Comparison of ENCODE assay signal across 10 cellular contexts in genomic region chr22:46081831-46082210, GRCh38.
DNase-seq lines count a peak whose midpoint lies in the region; ATAC-seq and TF ChIP-seq lines count a peak whose summit lies in the region.
"Had no signal": no experiment of that assay in that cellular context is flagged by ENCODE, and none has a peak within 500 bp of the region (broad histone marks: within the 10 kb centered on the region; RNA-seq: fewer than 3 reads in every experiment).

No MANE protein-coding gene starts in this region.

- CTCF ChIA-PET in mammary epithelial cell (lab: Charles Lee; ENCODE audit: low non-redundant PET): no interaction called here
- CTCF ChIA-PET in CD8-positive, alpha-beta memory T cell (lab: Charles Lee): no interaction called here

- peak overlapping the region; percentile 94 for H3K27ac ChIP-seq in mammary epithelial cell (ENCODE audit: insufficient read depth, low read depth, low read length)
- H3K27ac ChIP-seq in right lobe of liver: peak overlapping the region; percentile 72 to 97 (median 95)
- peak overlapping the region; percentile 98 for H3K27ac ChIP-seq in suprapubic skin
- H3K27ac ChIP-seq in CD8-positive, alpha-beta memory T cell (ENCODE audit: low read depth, low read length): no peak overlapping the region

- peaks cover 0 to 19% (median 6%) of the 10 kb centered on the region in 3 donors for H3K4me1 Mint-ChIP-seq in CD8-positive, alpha-beta memory T cell

- H3K79me2 ChIP-seq in mammary epithelial cell (ENCODE audit: insufficient read depth, low read length): peaks cover 100% of the 10 kb centered on the region

- intact Hi-C loops in mammary epithelial cell (cut with micrococcal nuclease) (loop anchor here (2.0 kb wide), 1 partner anchor 69 kb away; no protein-coding TSS in a partner anchor), right lobe of liver (cut with DNase I) (no loop called here)

- H3K9me3 ChIP-seq in mammary epithelial cell (replicated peaks; ENCODE audit: insufficient read depth, low read length) (no peaks in the 10 kb centered on the region), right lobe of liver (no peaks in the 10 kb centered on the region), suprapubic skin (no peaks in the 10 kb centered on the region)
- H3K9me3 ChIP-seq in CD8-positive, alpha-beta memory T cell (ENCODE audit: low read length): no peaks in the 10 kb centered on the region

- DNase-seq in HT1080 (ENCODE audit: low read depth): peak; percentile 34
- peak; percentile 40 for DNase-seq in mammary epithelial cell
- DNase-seq in right lobe of liver: peak; percentile 12 to 39 (median 34)
- peak in 1 of 2 donors; percentile 74 for DNase-seq in suprapubic skin (ENCODE audit: low spot score in 2 of 2)
- DNase-seq in CD8-positive, alpha-beta memory T cell: no peak
- DNase-seq: NCI-H187 treated with DMSO at 0.1 percent for 48 hours had no signal

- no TSS peak for BruUV-seq in mammary epithelial cell (replicated peaks; lab: Mats Ljungman, UMichigan)

- POLR2A ChIA-PET in CD8-positive, alpha-beta memory T cell (lab: Charles Lee): no interaction called here

- WGBS in mammary epithelial cell (ENCODE audit: low coverage, missing lambda C conversion rate): under 1% methylated on average over 18 of the region's 18 CpGs
- 64% methylated on average over 16 of the region's 18 CpGs for WGBS in right lobe of liver (ENCODE audit: insufficient coverage, low coverage, low lambda C conversion rate, missing lambda C conversion rate)
- WGBS in suprapubic skin: 10% methylated on average over 18 of the region's 18 CpGs

- H3K4me3 ChIP-seq in mammary epithelial cell (replicated peaks in 1 of 3; ENCODE audit: insufficient read depth in 1 of 3, low read depth in 2 of 3, low read length in 3 of 3) (peak overlapping the region; percentile 89 to 95 (median 93)), right lobe of liver (peak overlapping the region; percentile 3 to 20 (median 10)), suprapubic skin (peak overlapping the region; percentile 79)
- H3K4me3 ChIP-seq in CD8-positive, alpha-beta memory T cell (ENCODE audit: low read length): no peak overlapping the region

- TF ChIP-seq EP300 in suprapubic skin (IDR thresholded peaks at IDR 0.05): no peak

- no peaks in the 10 kb centered on the region for H4K20me1 ChIP-seq in mammary epithelial cell (ENCODE audit: insufficient read depth, low read length)

- H3K36me3 ChIP-seq in mammary epithelial cell (ENCODE audit: insufficient read depth, low read length) (peaks cover 12% of the 10 kb centered on the region), right lobe of liver (peaks cover 0 to 5% (median 0%) of the 10 kb centered on the region in 4 donors), suprapubic skin (no peaks in the 10 kb centered on the region)
- no peaks in the 10 kb centered on the region for H3K36me3 ChIP-seq in CD8-positive, alpha-beta memory T cell (ENCODE audit: insufficient read depth, low read length)

- no peaks in the 10 kb centered on the region for H3K27me3 Mint-ChIP-seq in CD8-positive, alpha-beta memory T cell

- peaks cover 0 to 5% (median 0%) of the 10 kb centered on the region in 3 donors for H3K36me3 Mint-ChIP-seq in CD8-positive, alpha-beta memory T cell

- H3K27me3 ChIP-seq in mammary epithelial cell (ENCODE audit: insufficient read depth, low read length): no peaks in the 10 kb centered on the region
- no peaks in the 10 kb centered on the region for H3K27me3 ChIP-seq in right lobe of liver
- H3K27me3 ChIP-seq in suprapubic skin: no peaks in the 10 kb centered on the region
- no peaks in the 10 kb centered on the region for H3K27me3 ChIP-seq in CD8-positive, alpha-beta memory T cell (ENCODE audit: insufficient read depth, low read length, poor library complexity, severe bottlenecking)

- in situ Hi-C loops in mammary epithelial cell (cut with MboI; ENCODE audit: low sequenced_read_pairs in 2 of 2): no loop called here

- ATAC-seq in right lobe of liver: no peak
- ATAC-seq in HG03342 (IDR thresholded peaks at IDR 0.05; ENCODE audit: unreplicated experiment): no peak
- no peak for ATAC-seq in GM19397 (IDR thresholded peaks at IDR 0.05; ENCODE audit: unreplicated experiment)
- no peak for ATAC-seq in esophagus mucosa

- H2AFZ ChIP-seq in mammary epithelial cell (ENCODE audit: low read depth, low read length): no peak overlapping the region

- H3K9me3 Mint-ChIP-seq in CD8-positive, alpha-beta memory T cell: no peaks in the 10 kb centered on the region
- H3K9me3 Mint-ChIP-seq: mesothelial cell of epicardium had no signal

- H3K4me1 ChIP-seq in mammary epithelial cell (ENCODE audit: insufficient read depth, low read length) (peaks cover 58% of the 10 kb centered on the region), right lobe of liver (peaks cover 0 to 51% (median 25%) of the 10 kb centered on the region in 4 donors), suprapubic skin (peaks cover 93% of the 10 kb centered on the region)
- no peaks in the 10 kb centered on the region for H3K4me1 ChIP-seq in CD8-positive, alpha-beta memory T cell (ENCODE audit: insufficient read depth, low read length)

- TF ChIP-seq POLR2A in right lobe of liver (IDR thresholded peaks at IDR 0.05): no peak
- TF ChIP-seq POLR2A in suprapubic skin (IDR thresholded peaks at IDR 0.05): no peak

- H3K27ac Mint-ChIP-seq in CD8-positive, alpha-beta memory T cell: no peak overlapping the region
- H3K27ac Mint-ChIP-seq: mesothelial cell of epicardium had no signal

- dilution Hi-C loops in mammary epithelial cell (cut with HindIII; ENCODE audit: low sequenced_read_pairs): no loop called here

- no peak overlapping the region for H3K4me3 Mint-ChIP-seq in CD8-positive, alpha-beta memory T cell
- H3K4me3 Mint-ChIP-seq: mesothelial cell of epicardium had no signal

- H3K9ac ChIP-seq in mammary epithelial cell (ENCODE audit: insufficient read depth, low read length): peak overlapping the region; percentile 98

- peak overlapping the region; percentile 97 for H3K4me2 ChIP-seq in mammary epithelial cell (ENCODE audit: insufficient read depth, low read depth, low read length)

- TF ChIP-seq CTCF in mammary epithelial cell (conservative IDR thresholded peaks at IDR 0.05 in 1 of 2, IDR thresholded peaks at IDR 0.05 in 1 of 2; ENCODE audit: extremely low read depth in 1 of 2, insufficient read depth in 1 of 2, low read depth in 1 of 2, low read length in 2 of 2) (no peak), right lobe of liver (IDR thresholded peaks at IDR 0.05) (no peak), suprapubic skin (IDR thresholded peaks at IDR 0.05) (no peak)

Comparison
In these comparisons a context has a peak if more than half of its experiments do, and no peak if none do; other contexts are left out.
1. DNase-seq: peak in HT1080 (single experiment), mammary epithelial cell (single experiment) and right lobe of liver (3 of 3); none in CD8-positive, alpha-beta memory T cell (0 of 5).